ENCODE assay signal across 8 cellular contexts in the genomic region with DNA sequence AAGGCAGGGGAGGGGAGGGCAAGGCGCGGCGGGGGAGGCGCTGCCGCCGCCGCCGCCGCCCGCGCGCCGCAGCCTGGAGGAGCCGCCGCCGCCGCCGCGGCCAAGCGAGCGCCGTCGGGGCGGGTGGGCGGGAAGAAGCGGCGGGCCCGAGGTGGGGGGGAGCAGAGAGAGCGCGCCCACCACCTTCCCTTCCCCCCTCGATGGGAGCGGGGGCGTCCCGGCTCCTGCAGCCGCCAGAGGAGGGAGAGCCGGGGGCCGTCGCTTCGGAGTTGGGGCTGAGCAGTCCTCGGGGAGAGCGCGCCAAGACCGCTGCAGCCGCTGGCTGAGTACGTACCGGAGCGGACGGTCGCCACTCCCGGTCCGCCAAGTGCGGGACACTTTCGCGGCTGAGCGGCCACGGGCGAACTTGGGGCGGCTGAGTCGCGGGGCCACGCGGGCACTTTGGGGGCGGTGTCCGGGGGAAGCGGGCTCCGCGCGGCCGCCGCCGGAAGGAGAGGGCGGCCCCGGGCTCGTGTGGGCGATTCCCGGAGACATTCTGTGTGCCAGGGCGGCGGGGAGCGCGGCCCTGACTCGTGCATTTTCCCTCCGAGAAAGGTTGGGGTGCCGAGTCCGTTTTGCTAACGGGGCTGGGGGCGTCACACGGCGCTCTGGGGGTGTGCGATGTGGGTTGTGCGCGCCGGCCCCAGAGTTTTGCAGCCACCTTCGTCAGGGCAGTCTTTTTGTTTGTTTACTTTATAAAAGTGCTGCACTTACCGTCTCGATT. TPM values are rescaled to one million over a fixed set of nuclear protein-coding genes. Genes with fewer than 3 reads are reported as not detected.
A peak's percentile ranks its signal among the peaks of the same experiment; 100 is the strongest.
DNase-seq lines count a peak whose midpoint lies in the region; ATAC-seq and TF ChIP-seq lines count a peak whose summit lies in the region.

A gene with protein sequence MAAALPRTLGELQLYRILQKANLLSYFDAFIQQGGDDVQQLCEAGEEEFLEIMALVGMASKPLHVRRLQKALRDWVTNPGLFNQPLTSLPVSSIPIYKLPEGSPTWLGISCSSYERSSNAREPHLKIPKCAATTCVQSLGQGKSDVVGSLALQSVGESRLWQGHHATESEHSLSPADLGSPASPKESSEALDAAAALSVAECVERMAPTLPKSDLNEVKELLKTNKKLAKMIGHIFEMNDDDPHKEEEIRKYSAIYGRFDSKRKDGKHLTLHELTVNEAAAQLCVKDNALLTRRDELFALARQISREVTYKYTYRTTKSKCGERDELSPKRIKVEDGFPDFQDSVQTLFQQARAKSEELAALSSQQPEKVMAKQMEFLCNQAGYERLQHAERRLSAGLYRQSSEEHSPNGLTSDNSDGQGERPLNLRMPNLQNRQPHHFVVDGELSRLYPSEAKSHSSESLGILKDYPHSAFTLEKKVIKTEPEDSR (plus strand): TSS at position 49 of the 763 bp plus-strand sequence. CDS start 10,094 bp downstream, outside the sequence.

- H3K27me3 ChIP-seq in AG04450 (ENCODE audit: control insufficient read depth, insufficient read depth, low read length) (no peaks in the 10 kb centered on the region), Peyer's patch (no peaks in the 10 kb centered on the region), thyroid gland (no peaks in the 10 kb centered on the region)

- H3K36me3 Mint-ChIP-seq in osteocyte (ENCODE audit: unreplicated experiment) = no peaks in the 10 kb centered on the region

- H3K4me3 ChIP-seq in AG04450 (ENCODE audit: low read depth, low read length) (peak within 1 kb of the TSS; percentile 85), Peyer's patch (peak within 1 kb of the TSS; percentile 86 to 98 (median 94)), thyroid gland (replicated peaks in 1 of 3) (peak within 1 kb of the TSS; percentile 41 to 91 (median 90))

- H3K4me1 Mint-ChIP-seq in osteocyte (ENCODE audit: unreplicated experiment) = peaks cover 56% of the 10 kb centered on the region

- DNase-seq in AG04450 (ENCODE audit: low read depth, low spot score) (no peak), Peyer's patch (peak; percentile 53 to 81 (median 72)), activated gamma-delta T cell (lab: John Stamatoyannopoulos, UW) (peak; percentile 60), globus pallidus (ENCODE audit: low spot score) (peak; percentile 68), osteocyte (ENCODE audit: extremely low spot score, unreplicated experiment) (peak; percentile 85), thyroid gland (peak; percentile 46 to 63)

- no peaks in the 10 kb centered on the region for H3K27me3 Mint-ChIP-seq in osteocyte (ENCODE audit: unreplicated experiment)

- H3K9me3 ChIP-seq in AG04450 (ENCODE audit: control insufficient read depth, insufficient read depth, low read length) (no peaks in the 10 kb centered on the region), Peyer's patch (no peaks in the 10 kb centered on the region), thyroid gland (no peaks in the 10 kb centered on the region)

- H3K9me3 Mint-ChIP-seq in osteocyte (ENCODE audit: unreplicated experiment) = no peaks in the 10 kb centered on the region

- no peak for TF ChIP-seq CTCF in AG04450 (IDR thresholded peaks at IDR 0.05; ENCODE audit: low read depth, low read length)
- TF ChIP-seq CTCF in Peyer's patch (IDR thresholded peaks at IDR 0.05) = no peak
- no peak for TF ChIP-seq CTCF in osteocyte (IDR thresholded peaks at IDR 0.05)
- TF ChIP-seq CTCF in thyroid gland (IDR thresholded peaks at IDR 0.05) = no peak

- ATAC-seq in GM18907 (IDR thresholded peaks at IDR 0.05; ENCODE audit: unreplicated experiment) = peak; percentile 57
- peak; percentile 41 for ATAC-seq in HG03139 (IDR thresholded peaks at IDR 0.05; ENCODE audit: unreplicated experiment)

- WGBS in thyroid gland, 2 donors = 0% methylated on average over 14 of the region's 95 CpGs

- H3K36me3 ChIP-seq in Peyer's patch (no peaks in the 10 kb centered on the region), thyroid gland (no peaks in the 10 kb centered on the region)

- intact Hi-C loops in thyroid gland (cut with DNase I) = loop anchor here (10.0 kb wide), 1 partner anchor 114 kb away; a partner anchor contains a TSS

- H3K4me1 ChIP-seq in Peyer's patch (peaks cover 0 to 13% (median 0%) of the 10 kb centered on the region in 4 donors), thyroid gland (peaks cover 6 to 17% of the 10 kb centered on the region in 2 donors)

- POLR2A ChIA-PET in AG04450 (lab: Yijun Ruan, JAX) = interaction anchor here (1.0 to 1.1 kb wide), 2 partner anchors 120 to 305 kb away, joined by 3 to 4 read pairs; no protein-coding TSS in a partner anchor

- peak in 1 of 2 donors; percentile 9 for TF ChIP-seq POLR2A in Peyer's patch (IDR thresholded peaks at IDR 0.05)
- TF ChIP-seq POLR2A in thyroid gland (IDR thresholded peaks at IDR 0.05) = peak in 1 of 2 donors; percentile 43

- H3K27ac Mint-ChIP-seq in osteocyte (ENCODE audit: unreplicated experiment) = peak within 1 kb of the TSS; percentile 93

- H3K27ac ChIP-seq in AG04450 (ENCODE audit: low read depth, low read length) (peak within 1 kb of the TSS; percentile 69), Peyer's patch (peak within 1 kb of the TSS; percentile 86 to 96 (median 92)), thyroid gland (peak within 1 kb of the TSS; percentile 89 to 96 (median 91))

- peak within 1 kb of the TSS; percentile 89 for H3K4me3 Mint-ChIP-seq in osteocyte (ENCODE audit: unreplicated experiment)

- CTCF ChIA-PET in AG04450 (lab: Charles Lee) = no interaction called here

RNA-seq across cellular contexts. Expression of the gene that starts here (rescaled TPM):
- 23.2 and 30.7 TPM in 2 replicates for polyA plus RNA-seq in AG04450 (2011; rRNA removed)
- polyA minus RNA-seq in AG04450 (2011; rRNA and poly(A)+ RNA removed) = 35.1 and 37.3 TPM in 2 replicates
- total RNA-seq in Peyer's patch = 10 to 100 TPM; 23.1 to 86.6 (median 31.3) TPM
- 53.6 and 63.3 TPM in 2 replicates for total RNA-seq in osteocyte
- 10 to 100 TPM; 64.1 to 90.8 (median 83.0) TPM for total RNA-seq in thyroid gland
